ENCODE assay signal across 8 cellular contexts in the genomic region with DNA sequence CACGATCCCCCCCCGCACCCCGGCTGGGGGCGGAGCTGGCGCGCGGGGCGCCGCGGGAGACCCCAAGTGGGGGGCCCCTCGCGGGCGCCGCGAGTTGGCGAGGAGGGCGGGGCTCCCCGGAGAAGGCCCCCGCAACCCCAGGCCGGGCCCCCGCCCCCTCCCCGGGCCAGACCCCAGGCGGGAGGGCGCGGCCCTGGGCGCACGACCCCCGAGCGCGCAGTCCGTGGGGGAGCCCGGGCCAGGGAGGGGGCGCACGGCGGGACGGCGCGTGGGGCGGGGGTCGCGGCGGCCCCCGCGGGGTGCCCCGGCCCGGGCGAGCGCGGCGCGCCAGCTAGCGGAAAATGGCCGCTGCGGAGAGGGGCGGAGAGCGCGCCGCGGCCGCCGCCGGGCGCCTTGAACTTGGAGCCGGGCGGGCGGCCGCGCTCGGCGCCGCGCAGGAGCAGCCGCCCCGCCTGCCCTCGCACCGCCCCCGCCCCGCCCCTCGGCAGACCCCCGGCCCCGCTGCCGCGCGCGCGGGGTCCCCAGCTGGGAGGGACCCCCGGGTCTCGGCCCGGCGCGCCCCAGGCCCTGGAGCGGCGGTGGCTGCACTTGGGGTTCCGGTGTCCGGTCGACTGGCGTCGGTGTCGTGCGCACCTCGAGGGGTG. TPM values are rescaled to one million over a fixed set of nuclear protein-coding genes. Genes with fewer than 3 reads are reported as not detected.
DNase-seq lines count a peak whose midpoint lies in the region; ATAC-seq and TF ChIP-seq lines count a peak whose summit lies in the region.

No MANE protein-coding gene starts in this region.

- ATAC-seq in HG03521 (IDR thresholded peaks at IDR 0.05; ENCODE audit: unreplicated experiment) (peak; percentile 25), heart right ventricle (peak in 2 of 8 donors; percentile 1 to 3), GM21515 (IDR thresholded peaks at IDR 0.05; ENCODE audit: unreplicated experiment) (no peak)
- peak; percentile 46 to 50 for ATAC-seq in activated T-cell treated with anti-CD3 and anti-CD28 coated beads, Interleukin-2, amount 50 U/mL, for 72 hours (replicated peaks in 1 of 2)

- no peak overlapping the region for H3K27ac Mint-ChIP-seq in activated T-cell treated with anti-CD3 and anti-CD28 coated beads, Interleukin-2, amount 50 U/mL, for 72 hours

- peaks cover 0 to 4% (median 0%) of the 10 kb centered on the region in 11 donors for H3K9me3 ChIP-seq in heart right ventricle

- DNase-seq in GM10266 (ENCODE audit: extremely low spot score) = peak; percentile 86
- DNase-seq in activated T-cell treated with anti-CD3 and anti-CD28 coated beads, Interleukin-2, amount 50 U/mL, for 72 hours = peak; percentile 50 to 55
- no peak for DNase-seq in heart right ventricle
- DNase-seq in skeletal muscle cell (ENCODE audit: low read depth) = no peak
- DNase-seq in T1000 (lab: John Stamatoyannopoulos, UW) = no peak
- no peak for DNase-seq in SKM-1 treated with dmso at 0.1 percent for 144 hours (lab: John Stamatoyannopoulos, UW; ENCODE audit: unreplicated experiment)

- peak overlapping the region; percentile 87 to 96 for H3K4me3 Mint-ChIP-seq in activated T-cell treated with anti-CD3 and anti-CD28 coated beads, Interleukin-2, amount 50 U/mL, for 72 hours

- H3K27me3 Mint-ChIP-seq in activated T-cell treated with anti-CD3 and anti-CD28 coated beads, Interleukin-2, amount 50 U/mL, for 72 hours (ENCODE audit: low read depth) = peaks cover 6% of the 10 kb centered on the region

- H3K4me3 ChIP-seq in heart right ventricle (peak overlapping the region; percentile 86 to 100 (median 95)), skeletal muscle cell (ENCODE audit: low read depth, low read length) (peak overlapping the region; percentile 77)

- no peaks in the 10 kb centered on the region for H3K36me3 ChIP-seq in heart right ventricle

- H3K36me3 Mint-ChIP-seq in activated T-cell treated with anti-CD3 and anti-CD28 coated beads, Interleukin-2, amount 50 U/mL, for 72 hours (ENCODE audit: insufficient read depth in 2 of 2) = no peaks in the 10 kb centered on the region

- WGBS in heart right ventricle, 2 donors = 0 to 1% methylated on average over 34 to 89 of the region's 101 CpGs

- no peak for TF ChIP-seq CTCF in GM10266 (IDR thresholded peaks at IDR 0.05; ENCODE audit: control insufficient read depth, insufficient read depth, low read depth, missing control alignments)
- TF ChIP-seq CTCF in heart right ventricle (IDR thresholded peaks at IDR 0.05) = no peak

- peak overlapping the region; percentile 98 to 100 (median 100) for H3K27ac ChIP-seq in heart right ventricle

- intact Hi-C loops in heart right ventricle (cut with DNase I) = loop anchor here in 7 of 10 donors (2.0 to 10.0 kb wide), 5 partner anchors 42 to 67 kb away; no protein-coding TSS in a partner anchor

- H3K4me1 ChIP-seq in heart right ventricle = peaks cover 11 to 53% (median 35%) of the 10 kb centered on the region in 9 donors

- peaks cover 29% of the 10 kb centered on the region for H3K4me1 Mint-ChIP-seq in activated T-cell treated with anti-CD3 and anti-CD28 coated beads, Interleukin-2, amount 50 U/mL, for 72 hours (ENCODE audit: low read depth)

- no peaks in the 10 kb centered on the region for H3K9me3 Mint-ChIP-seq in activated T-cell treated with anti-CD3 and anti-CD28 coated beads, Interleukin-2, amount 50 U/mL, for 72 hours

- peaks cover 0 to 10% (median 0%) of the 10 kb centered on the region in 7 donors for H3K27me3 ChIP-seq in heart right ventricle

RNA-seq across cellular contexts. Expression of a gene that starts 6.4 kb away (rescaled TPM):
- 10 to 100 TPM; 19.8 to 24.8 TPM for total RNA-seq in activated T-cell treated with anti-CD3 and anti-CD28 coated beads, Interleukin-2, amount 50 U/mL, for 72 hours
- 100 to 1,000 TPM; 132 to 217 (median 161) TPM for total RNA-seq in heart right ventricle
- 100 to 1,000 TPM in 1 of 2 donors, 10 to 100 TPM in 1; 52.3 to 147 TPM for polyA plus RNA-seq in heart right ventricle

Comparison
In these comparisons a context has a peak if more than half of its experiments do, and no peak if none do; other contexts are left out.
1. DNase-seq: peak in GM10266 (single experiment) and activated T-cell treated with anti-CD3 and anti-CD28 coated beads, Interleukin-2, amount 50 U/mL, for 72 hours (2 of 2); none in heart right ventricle (0 of 2), skeletal muscle cell (single experiment), T1000 (single experiment) and SKM-1 treated with dmso at 0.1 percent for 144 hours (single experiment).
2. RNA of a gene that starts 6.4 kb away (total RNA-seq): 132 to 217 TPM in heart right ventricle; 19.8 to 24.8 TPM in activated T-cell treated with anti-CD3 and anti-CD28 coated beads, Interleukin-2, amount 50 U/mL, for 72 hours; every median in the first group is over 4 times any median in the second.